In the genomic region with DNA sequence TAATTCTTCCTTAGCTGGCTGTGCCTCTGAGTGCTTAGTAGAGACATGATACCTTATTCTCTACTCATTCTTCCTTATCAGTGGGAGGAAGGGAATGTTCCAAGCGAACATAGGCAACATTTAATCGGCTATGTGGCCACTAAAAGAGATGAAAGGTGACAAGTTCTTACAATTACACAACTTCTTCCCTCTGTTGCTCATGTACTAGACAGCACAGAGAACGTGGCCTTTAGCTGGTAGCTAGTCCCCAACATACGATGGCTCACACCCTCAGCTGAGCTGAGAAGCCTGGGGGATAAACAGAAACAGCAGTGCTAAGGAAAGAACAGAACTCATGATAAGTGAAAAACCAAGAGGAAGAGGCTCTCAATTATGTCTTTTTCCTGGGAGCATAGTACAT, we compare ENCODE assay signal across 17 cellular contexts. TPM values are rescaled to one million over a fixed set of nuclear protein-coding genes. Genes with fewer than 3 reads are reported as not detected.
"Had no signal": no experiment of that assay in that cellular context is flagged by ENCODE, and none has a peak within 500 bp of the region (broad histone marks: within the 10 kb centered on the region; RNA-seq: fewer than 3 reads in every experiment).

No MANE protein-coding gene starts in this region.

- H3K79me2 ChIP-seq: parathyroid adenoma had no signal

- H3K36me3 ChIP-seq: ascending aorta, left lung, transverse colon had no signal

- H3K27ac ChIP-seq: ascending aorta, left lung, parathyroid adenoma, transverse colon had no signal

- H2AFZ ChIP-seq: parathyroid adenoma had no signal

- H3K27me3 ChIP-seq: ascending aorta, left lung, transverse colon had no signal

- H3K9ac ChIP-seq: parathyroid adenoma had no signal

- H3K4me3 ChIP-seq: ascending aorta, left lung, mucosa of descending colon, transverse colon had no signal

- H3K4me1 ChIP-seq: ascending aorta, left lung, parathyroid adenoma, transverse colon had no signal

- ATAC-seq: mucosa of descending colon; naive thymus-derived CD4-positive, alpha-beta T cell; stimulated activated naive CD8-positive, alpha-beta T cell treated with anti-CD3 and anti-CD28 coated beads, Interleukin-15, Interleukin-2, amounts not matched to agents 100 U/mL and 50 U/mL, for 24 hours had no signal

- DNase-seq: activated CD4-positive, alpha-beta T cell treated with anti-CD3 and anti-CD28 coated beads, Interleukin-2, amount 10 ng/mL, durations not matched to agents 7 days and 5 days; activated CD8-positive, alpha-beta memory T cell treated with anti-CD3 and anti-CD28 coated beads for 24 hours; left lung; mucosa of descending colon; naive thymus-derived CD4-positive, alpha-beta T cell; stimulated activated CD4-positive, alpha-beta T cell treated with anti-CD3 and anti-CD28 coated beads, Interleukin-4, amount 100 ng/mL, for 4 hours; stimulated activated CD8-positive, alpha-beta memory T cell treated with anti-CD3 and anti-CD28 coated beads, Interleukin-4, amount 100 ng/mL, for 48 hours; stimulated activated naive CD8-positive, alpha-beta T cell treated with anti-CD3 and anti-CD28 coated beads, Interleukin-15, Interleukin-2, amounts not matched to agents 100 U/mL and 50 U/mL, for 24 hours; transverse colon had no signal

- H3K9me3 ChIP-seq: ascending aorta, left lung, mucosa of descending colon, transverse colon had no signal

- FAIRE-seq: bronchial epithelial cell, keratinocyte had no signal

RNA-seq across cellular contexts. Expression of gene APOO, which starts 52.2 kb away (rescaled TPM):
- total RNA-seq: ascending aorta had no signal

RNA-seq across cellular contexts. Expression of gene CXorf58, which starts 52.2 kb away (rescaled TPM):
- total RNA-seq: activated CD4-positive, alpha-beta T cell treated with anti-CD3 and anti-CD28 coated beads, Interleukin-2, amount 10 ng/mL, durations not matched to agents 7 days and 5 days; ascending aorta; bronchial epithelial cell; dermis microvascular lymphatic vessel endothelial cell; epithelial cell of proximal tubule; left lung; mucosa of descending colon; naive thymus-derived CD4-positive, alpha-beta T cell; renal cortical epithelial cell; skeletal muscle tissue had no signal
- polyA plus RNA-seq: naive thymus-derived CD4-positive, alpha-beta T cell had no signal
